In the genomic region with DNA sequence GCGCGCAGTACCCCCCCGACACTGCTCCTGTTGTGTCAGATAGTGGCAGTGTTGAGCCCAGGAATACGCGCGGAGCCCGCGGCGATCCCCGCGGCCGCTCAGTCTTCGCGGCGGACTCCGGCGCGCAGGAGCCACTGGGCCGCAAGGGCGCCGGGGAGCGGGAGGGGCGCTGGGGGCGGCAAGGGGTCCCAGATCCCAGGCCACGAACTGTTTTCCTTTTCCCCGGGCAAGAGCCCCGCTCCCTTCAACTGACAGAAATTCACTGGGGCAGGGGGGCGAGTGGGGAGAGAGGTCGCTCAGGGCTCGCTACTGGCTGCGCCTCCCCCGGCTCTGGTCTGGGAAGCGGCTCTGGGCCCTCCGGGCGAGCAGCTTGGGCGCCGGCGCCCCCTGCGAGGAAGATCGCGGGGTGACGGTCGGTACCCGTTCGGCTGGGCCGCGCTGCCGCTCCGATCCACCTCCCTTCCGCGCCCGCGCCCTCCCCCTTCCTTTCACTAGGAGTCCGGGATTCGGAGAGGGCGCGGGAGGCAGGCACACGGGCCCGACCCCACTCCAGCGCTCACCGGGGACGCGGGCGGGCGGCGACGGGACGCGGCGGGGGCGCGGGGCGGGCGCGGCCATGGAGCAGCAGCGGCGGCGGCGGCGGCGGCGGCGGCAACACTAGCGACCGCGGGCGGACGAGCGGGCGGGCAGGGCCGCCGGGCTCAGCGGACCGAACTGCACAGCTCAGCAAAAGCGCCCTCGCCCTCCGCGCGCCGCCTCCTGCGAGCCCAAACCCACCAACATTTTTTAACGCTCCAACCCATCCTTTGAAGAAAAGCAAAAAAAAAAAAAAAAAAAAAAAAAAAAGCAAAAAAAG, we compare ENCODE assay signal across 1 cellular context.
TF ChIP-seq lines count a peak whose summit lies in the region.

No MANE protein-coding gene starts in this region.

TF ChIP-seq in GM12878, 131 proteins besides CTCF, POLR2A, EP300 and RAD21 (continued from another document):
- TF ChIP-seq CHD4 (IDR thresholded peaks at IDR 0.05) (no peak), ZNF274 (IDR thresholded peaks at IDR 0.05; ENCODE audit: insufficient read depth, insufficient read length) (no peak), CBX3 (IDR thresholded peaks at IDR 0.05; ENCODE audit: borderline replicate concordance, low read depth) (no peak), ZNF207 (IDR thresholded peaks at IDR 0.05; ENCODE audit: borderline replicate concordance) (no peak), ZNF217 (IDR thresholded peaks at IDR 0.05) (no peak), PML (IDR thresholded peaks at IDR 0.05; ENCODE audit: low read length) (no peak), MEF2A (IDR thresholded peaks at IDR 0.05; ENCODE audit: insufficient read depth, low read depth, low read length) (no peak), LARP7 (IDR thresholded peaks at IDR 0.05) (0 out of 2 replicates have a peak, but pooled peaks have one; percentile 62), ZNF622 (IDR thresholded peaks at IDR 0.05) (no peak), SMARCA5 (IDR thresholded peaks at IDR 0.05) (peak; percentile 95; the same call in 1 of the 2 replicates), ZNF384 (IDR thresholded peaks at IDR 0.05; ENCODE audit: borderline replicate concordance, low read depth, low read length) (peak; percentile 5; the same call in 1 of the 2 replicates)
- TF ChIP-seq, protein P1, sequence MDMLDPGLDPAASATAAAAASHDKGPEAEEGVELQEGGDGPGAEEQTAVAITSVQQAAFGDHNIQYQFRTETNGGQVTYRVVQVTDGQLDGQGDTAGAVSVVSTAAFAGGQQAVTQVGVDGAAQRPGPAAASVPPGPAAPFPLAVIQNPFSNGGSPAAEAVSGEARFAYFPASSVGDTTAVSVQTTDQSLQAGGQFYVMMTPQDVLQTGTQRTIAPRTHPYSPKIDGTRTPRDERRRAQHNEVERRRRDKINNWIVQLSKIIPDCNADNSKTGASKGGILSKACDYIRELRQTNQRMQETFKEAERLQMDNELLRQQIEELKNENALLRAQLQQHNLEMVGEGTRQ (IDR thresholded peaks at IDR 0.05; ENCODE audit: borderline replicate concordance, low read depth, low read length) = no peak
- TF ChIP-seq, protein P2, sequence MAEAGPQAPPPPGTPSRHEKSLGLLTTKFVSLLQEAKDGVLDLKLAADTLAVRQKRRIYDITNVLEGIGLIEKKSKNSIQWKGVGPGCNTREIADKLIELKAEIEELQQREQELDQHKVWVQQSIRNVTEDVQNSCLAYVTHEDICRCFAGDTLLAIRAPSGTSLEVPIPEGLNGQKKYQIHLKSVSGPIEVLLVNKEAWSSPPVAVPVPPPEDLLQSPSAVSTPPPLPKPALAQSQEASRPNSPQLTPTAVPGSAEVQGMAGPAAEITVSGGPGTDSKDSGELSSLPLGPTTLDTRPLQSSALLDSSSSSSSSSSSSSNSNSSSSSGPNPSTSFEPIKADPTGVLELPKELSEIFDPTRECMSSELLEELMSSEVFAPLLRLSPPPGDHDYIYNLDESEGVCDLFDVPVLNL (IDR thresholded peaks at IDR 0.05; ENCODE audit: low read depth, low read length) = no peak
- TF ChIP-seq, protein P3, sequence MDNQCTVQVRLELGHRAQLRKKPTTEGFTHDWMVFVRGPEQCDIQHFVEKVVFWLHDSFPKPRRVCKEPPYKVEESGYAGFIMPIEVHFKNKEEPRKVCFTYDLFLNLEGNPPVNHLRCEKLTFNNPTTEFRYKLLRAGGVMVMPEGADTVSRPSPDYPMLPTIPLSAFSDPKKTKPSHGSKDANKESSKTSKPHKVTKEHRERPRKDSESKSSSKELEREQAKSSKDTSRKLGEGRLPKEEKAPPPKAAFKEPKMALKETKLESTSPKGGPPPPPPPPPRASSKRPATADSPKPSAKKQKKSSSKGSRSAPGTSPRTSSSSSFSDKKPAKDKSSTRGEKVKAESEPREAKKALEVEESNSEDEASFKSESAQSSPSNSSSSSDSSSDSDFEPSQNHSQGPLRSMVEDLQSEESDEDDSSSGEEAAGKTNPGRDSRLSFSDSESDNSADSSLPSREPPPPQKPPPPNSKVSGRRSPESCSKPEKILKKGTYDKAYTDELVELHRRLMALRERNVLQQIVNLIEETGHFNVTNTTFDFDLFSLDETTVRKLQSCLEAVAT (IDR thresholded peaks at IDR 0.05) = no peak
- TF ChIP-seq, protein P4, sequence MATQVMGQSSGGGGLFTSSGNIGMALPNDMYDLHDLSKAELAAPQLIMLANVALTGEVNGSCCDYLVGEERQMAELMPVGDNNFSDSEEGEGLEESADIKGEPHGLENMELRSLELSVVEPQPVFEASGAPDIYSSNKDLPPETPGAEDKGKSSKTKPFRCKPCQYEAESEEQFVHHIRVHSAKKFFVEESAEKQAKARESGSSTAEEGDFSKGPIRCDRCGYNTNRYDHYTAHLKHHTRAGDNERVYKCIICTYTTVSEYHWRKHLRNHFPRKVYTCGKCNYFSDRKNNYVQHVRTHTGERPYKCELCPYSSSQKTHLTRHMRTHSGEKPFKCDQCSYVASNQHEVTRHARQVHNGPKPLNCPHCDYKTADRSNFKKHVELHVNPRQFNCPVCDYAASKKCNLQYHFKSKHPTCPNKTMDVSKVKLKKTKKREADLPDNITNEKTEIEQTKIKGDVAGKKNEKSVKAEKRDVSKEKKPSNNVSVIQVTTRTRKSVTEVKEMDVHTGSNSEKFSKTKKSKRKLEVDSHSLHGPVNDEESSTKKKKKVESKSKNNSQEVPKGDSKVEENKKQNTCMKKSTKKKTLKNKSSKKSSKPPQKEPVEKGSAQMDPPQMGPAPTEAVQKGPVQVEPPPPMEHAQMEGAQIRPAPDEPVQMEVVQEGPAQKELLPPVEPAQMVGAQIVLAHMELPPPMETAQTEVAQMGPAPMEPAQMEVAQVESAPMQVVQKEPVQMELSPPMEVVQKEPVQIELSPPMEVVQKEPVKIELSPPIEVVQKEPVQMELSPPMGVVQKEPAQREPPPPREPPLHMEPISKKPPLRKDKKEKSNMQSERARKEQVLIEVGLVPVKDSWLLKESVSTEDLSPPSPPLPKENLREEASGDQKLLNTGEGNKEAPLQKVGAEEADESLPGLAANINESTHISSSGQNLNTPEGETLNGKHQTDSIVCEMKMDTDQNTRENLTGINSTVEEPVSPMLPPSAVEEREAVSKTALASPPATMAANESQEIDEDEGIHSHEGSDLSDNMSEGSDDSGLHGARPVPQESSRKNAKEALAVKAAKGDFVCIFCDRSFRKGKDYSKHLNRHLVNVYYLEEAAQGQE (IDR thresholded peaks at IDR 0.05; ENCODE audit: low read depth, low read length) = no peak
